ENCODE assay signal across 23 cellular contexts in the genomic region with DNA sequence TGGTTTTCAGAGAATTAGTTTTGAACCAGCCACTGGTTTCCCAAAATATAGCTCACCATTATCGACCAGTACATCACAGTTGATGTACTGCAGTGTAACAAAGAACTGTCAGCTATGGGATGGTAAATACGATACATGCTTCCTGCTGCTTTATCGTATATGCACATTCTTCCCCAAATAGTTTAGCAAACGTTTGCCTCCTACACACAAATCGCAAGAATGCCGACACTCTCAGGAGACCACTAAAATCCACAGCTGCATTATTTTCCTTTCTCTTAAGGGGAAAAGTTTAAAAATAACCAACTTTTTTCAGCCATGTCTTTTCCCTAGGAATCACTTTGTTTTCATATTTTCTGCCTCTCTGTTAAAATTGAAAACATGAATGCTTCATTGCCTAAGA.
DNase-seq lines count a peak whose midpoint lies in the region; ATAC-seq, FAIRE-seq and TF ChIP-seq lines count a peak whose summit lies in the region.
"Had no signal": no experiment of that assay in that cellular context is flagged by ENCODE, and none has a peak within 500 bp of the region (broad histone marks: within the 10 kb centered on the region; RNA-seq: fewer than 3 reads in every experiment).

No MANE protein-coding gene starts in this region.

- H3K9me3 ChIP-seq in SJCRH30 (replicated peaks) (no peaks in the 10 kb centered on the region), body of pancreas (no peaks in the 10 kb centered on the region)
- H3K9me3 ChIP-seq: BLaER1 treated with 17β-estradiol and CSF1 and Interleukin-3, amounts not matched to agents 10 nM and 100 nM had no signal

- H3K4me3 Mint-ChIP-seq in nephron: peak overlapping the region; percentile 30 to 59 (median 54)
- H3K4me3 Mint-ChIP-seq: CD8-positive, alpha-beta memory T cell had no signal

- H3K27ac ChIP-seq in SJCRH30 (no peak overlapping the region), body of pancreas (no peak overlapping the region)
- H3K27ac ChIP-seq: BLaER1 treated with 17β-estradiol and CSF1 and Interleukin-3, amounts not matched to agents 10 nM and 100 nM; HL-60; RWPE1 had no signal

- H3K27me3 ChIP-seq in SJCRH30: no peaks in the 10 kb centered on the region
- H3K27me3 ChIP-seq in body of pancreas: no peaks in the 10 kb centered on the region
- H3K27me3 ChIP-seq: BLaER1 treated with 17β-estradiol and CSF1 and Interleukin-3, amounts not matched to agents 10 nM and 100 nM had no signal

- H3K36me3 Mint-ChIP-seq in nephron (ENCODE audit: low read depth): no peaks in the 10 kb centered on the region
- H3K36me3 Mint-ChIP-seq: CD8-positive, alpha-beta memory T cell had no signal

- H3K9me3 Mint-ChIP-seq in nephron: no peaks in the 10 kb centered on the region

- peak overlapping the region; percentile 82 to 95 (median 93) for H3K27ac Mint-ChIP-seq in nephron
- H3K27ac Mint-ChIP-seq: CD8-positive, alpha-beta memory T cell had no signal

- H3K4me1 ChIP-seq in SJCRH30 (no peaks in the 10 kb centered on the region), body of pancreas (no peaks in the 10 kb centered on the region)
- H3K4me1 ChIP-seq: BLaER1 treated with 17β-estradiol and CSF1 and Interleukin-3, amounts not matched to agents 10 nM and 100 nM had no signal

- no peak for TF ChIP-seq POLR2A in body of pancreas (IDR thresholded peaks at IDR 0.05)

- TF ChIP-seq CTCF in D721Med (IDR thresholded peaks at IDR 0.05; ENCODE audit: insufficient read depth, missing control alignments) (no peak), fibroblast of mammary gland (conservative IDR thresholded peaks at IDR 0.05; ENCODE audit: control insufficient read depth, insufficient read depth, low read depth, low read length) (no peak), nephron (IDR thresholded peaks at IDR 0.05; ENCODE audit: unreplicated experiment in 3 of 3) (no peak), body of pancreas (IDR thresholded peaks at IDR 0.05) (no peak)

- intact Hi-C loops in left colon (cut with DNase I, micrococcal nuclease) (no loop called here), body of pancreas (cut with DNase I) (no loop called here)

- peaks cover 34% of the 10 kb centered on the region for H3K4me1 Mint-ChIP-seq in nephron
- H3K4me1 Mint-ChIP-seq: CD8-positive, alpha-beta memory T cell had no signal

- H3K4me3 ChIP-seq in SJCRH30 (peak overlapping the region; percentile 20; the same call in 1 of the 2 replicates), fibroblast of mammary gland (ENCODE audit: control insufficient read depth, low read depth, low read length) (no peak overlapping the region), body of pancreas (no peak overlapping the region)
- H3K4me3 ChIP-seq: BLaER1 treated with 17β-estradiol and CSF1 and Interleukin-3, amounts not matched to agents 10 nM and 100 nM; GM12878; K562 had no signal

- 5 to 8% methylated on average over 6 of the region's 6 CpGs for whole genome bisulfite sequencing in body of pancreas, 2 donors

- no peaks in the 10 kb centered on the region for H3K27me3 Mint-ChIP-seq in nephron (ENCODE audit: low read depth)
- H3K27me3 Mint-ChIP-seq: CD8-positive, alpha-beta memory T cell had no signal

- H3K36me3 ChIP-seq in SJCRH30 (no peaks in the 10 kb centered on the region), body of pancreas (replicated peaks in 1 of 2; ENCODE audit: insufficient read depth in 1 of 2, low read depth in 2 of 2) (no peaks in the 10 kb centered on the region)
- H3K36me3 ChIP-seq: BLaER1 treated with 17β-estradiol and CSF1 and Interleukin-3, amounts not matched to agents 10 nM and 100 nM had no signal

- DNase-seq in D721Med (ENCODE audit: insufficient read length, low spot score) (no peak), SJCRH30 (peak in 1 of 2 experiments; percentile 6), fibroblast of mammary gland (ENCODE audit: low read depth) (peak; percentile 8), left colon (no peak), body of pancreas (no peak), ACHN (no peak)
- DNase-seq: CD8-positive, alpha-beta memory T cell; DMS 273 treated with DMSO at 0.1 percent for 48 hours; GDM1; H7; NCI-H1417 treated with DMSO at 0.1 percent for 48 hours; NCI-H1930; NCI-H526 treated with DMSO at 0.1 percent for 48 hours; NK-92 treated with Interleukin-12 subunit alpha and Interleukin-12 subunit beta, amount 100 ng/mL, for 24 hours had no signal

- in situ Hi-C loops in ACHN (cut with HindIII; ENCODE audit: low pct_ligation_motif_present, low pct_unique_long_range_greater_than_20kb, low sequenced_read_pairs): no loop called here

- peak; percentile 25 for FAIRE-seq in D721Med (lab: Jason Lieb, UNC)
- FAIRE-seq: GM12878, GM18507, HTR-8/SVneo, K562 had no signal

- no peak for ATAC-seq in left colon
- no peak for ATAC-seq in body of pancreas
- no peak for ATAC-seq in esophagus mucosa
- ATAC-seq: GM12878, K562 had no signal
